In genomic region chr1:212774584-212774983, GRCh38 we compare ENCODE assay signal across 17 cellular contexts. TPM values are rescaled to one million over a fixed set of nuclear protein-coding genes. Genes with fewer than 3 reads are reported as not detected.
A peak's percentile ranks its signal among the peaks of the same experiment; 100 is the strongest.
DNase-seq lines count a peak whose midpoint lies in the region; ATAC-seq and TF ChIP-seq lines count a peak whose summit lies in the region.
"Had no signal": no experiment of that assay in that cellular context is flagged by ENCODE, and none has a peak within 500 bp of the region (broad histone marks: within the 10 kb centered on the region; RNA-seq: fewer than 3 reads in every experiment).

No MANE protein-coding gene starts in this region.

- POLR2A ChIA-PET in PC-3 (lab: Charles Lee; ENCODE audit: unreplicated experiment), result no interaction called here

- no peaks in the 10 kb centered on the region for H3K9me2 ChIP-seq in PC-3 (replicated peaks; ENCODE audit: low read length)

- H3K9ac ChIP-seq in PC-3 (ENCODE audit: low read length), result no peak overlapping the region
- H3K9ac ChIP-seq: KMS-11 had no signal

- no peak overlapping the region for H3K4me2 ChIP-seq in PC-3 (ENCODE audit: low read length)
- H3K4me2 ChIP-seq: KMS-11 had no signal

- H3K79me2 ChIP-seq in PC-3 (ENCODE audit: low read length), result no peaks in the 10 kb centered on the region

- CTCF ChIA-PET in PC-3 (lab: Charles Lee), result no interaction called here

- H3K4me1 ChIP-seq in right atrium auricular region, result no peaks in the 10 kb centered on the region
- no peaks in the 10 kb centered on the region for H3K4me1 ChIP-seq in PC-3 (ENCODE audit: insufficient read depth, low read length)
- H3K4me1 ChIP-seq in SJCRH30, result no peaks in the 10 kb centered on the region
- H3K4me1 ChIP-seq: SJSA1, tibial nerve had no signal

- H3K36me3 ChIP-seq in right atrium auricular region, result peaks cover 3% of the 10 kb centered on the region
- peaks cover 19% of the 10 kb centered on the region for H3K36me3 ChIP-seq in PC-3 (ENCODE audit: low read depth, low read length)
- H3K36me3 ChIP-seq in SJCRH30, result peaks cover 22% of the 10 kb centered on the region

- H2AFZ ChIP-seq in PC-3 (ENCODE audit: low read length), result no peak overlapping the region

- peak; percentile 47 for ATAC-seq in left ventricle myocardium superior
- no peak for ATAC-seq in PC-3
- no peak for ATAC-seq in HG02623 (IDR thresholded peaks at IDR 0.05; ENCODE audit: unreplicated experiment)
- ATAC-seq: HCT116 had no signal

- TF ChIP-seq CTCF in right atrium auricular region (IDR thresholded peaks at IDR 0.05) (no peak), PC-3 (conservative IDR thresholded peaks at IDR 0.05; ENCODE audit: low read depth, low read length) (no peak)

- peaks cover 0 to 10% of the 10 kb centered on the region in 2 donors for H3K9me3 ChIP-seq in right atrium auricular region
- H3K9me3 ChIP-seq in PC-3 (ENCODE audit: low read length), result peaks cover 8% of the 10 kb centered on the region; the same call in 1 of the 2 replicates
- H3K9me3 ChIP-seq in SJCRH30 (replicated peaks), result peaks cover 11% of the 10 kb centered on the region
- H3K9me3 ChIP-seq: SJSA1 had no signal

- BruUV-seq in PC-3 (replicated peaks; lab: Mats Ljungman, UMichigan), result no TSS peak

- H3K27me3 ChIP-seq in right atrium auricular region, result no peaks in the 10 kb centered on the region
- no peaks in the 10 kb centered on the region for H3K27me3 ChIP-seq in PC-3 (ENCODE audit: low read length)
- no peaks in the 10 kb centered on the region for H3K27me3 ChIP-seq in SJCRH30
- H3K27me3 ChIP-seq: SJSA1, tibial nerve had no signal

- H3K27ac ChIP-seq in right atrium auricular region (no peak overlapping the region), PC-3 (ENCODE audit: low read length) (no peak overlapping the region), SJCRH30 (no peak overlapping the region)
- H3K27ac ChIP-seq: KMS-11, SJSA1, tibial nerve had no signal

- no peaks in the 10 kb centered on the region for H4K20me1 ChIP-seq in PC-3 (ENCODE audit: low read length)

- H3K4me3 ChIP-seq in right atrium auricular region (no peak overlapping the region), PC-3 (ENCODE audit: low read length) (no peak overlapping the region), SJCRH30 (no peak overlapping the region)
- H3K4me3 ChIP-seq: SJSA1, tibial nerve had no signal

- DNase-seq in left ventricle myocardium superior (no peak), right atrium auricular region (ENCODE audit: low spot score) (no peak), PC-3 (peak; percentile 30), dermis blood vessel endothelial cell (peak; percentile 68), superior temporal gyrus (ENCODE audit: extremely low spot score) (peak; percentile 44), NCI-H1417 (lab: John Stamatoyannopoulos, UW) (no peak), SJCRH30 (no peak)
- DNase-seq: activated CD4-positive, alpha-beta T cell treated with anti-CD3 and anti-CD28 coated beads, Interleukin-2, amount 10 ng/mL, durations not matched to agents 7 days and 5 days; activated naive CD4-positive, alpha-beta T cell treated with anti-CD3 and anti-CD28 coated beads, Interleukin-2, amount 10 ng/mL, durations not matched to agents 7 days and 5 days; effector memory CD4-positive, alpha-beta T cell; hypothalamus; NCI-H226 had no signal

- intact Hi-C loops in left ventricle myocardium superior (cut with micrococcal nuclease) (loop anchor here (10.0 kb wide), 1 partner anchor 110 kb away; no protein-coding TSS in a partner anchor), PC-3 (cut with micrococcal nuclease) (no loop called here)

- no peaks in the 10 kb centered on the region for H3F3A ChIP-seq in PC-3 (ENCODE audit: low read length, unreplicated experiment)

RNA-seq across cellular contexts. Expression of gene NSL1, which starts 17.0 kb away (rescaled TPM):
- total RNA-seq in left ventricle myocardium superior, result 25.5 TPM
- 10 to 100 TPM; 28.2 to 46.1 TPM for total RNA-seq in right atrium auricular region
- 37.3 and 56.1 TPM in 2 replicates for total RNA-seq in PC-3 (2014; rRNA removed)
- 41.7 and 50.6 TPM in 2 replicates for total RNA-seq in dermis blood vessel endothelial cell
- 72.1 and 76.7 TPM in 2 replicates for total RNA-seq in SJCRH30 (2014; rRNA removed; shearing (Covaris generic))

RNA-seq across cellular contexts. Expression of gene TATDN3, which starts 17.1 kb away (rescaled TPM):
- 21.3 TPM for total RNA-seq in left ventricle myocardium superior
- 10 to 100 TPM; 12.6 to 39.6 TPM for total RNA-seq in right atrium auricular region
- 8.8 and 12.7 TPM in 2 replicates for total RNA-seq in PC-3 (2014; rRNA removed)
- 7.8 and 12.1 TPM in 2 replicates for total RNA-seq in dermis blood vessel endothelial cell
- total RNA-seq in SJCRH30 (2014; rRNA removed; shearing (Covaris generic)), result 9.0 and 9.2 TPM in 2 replicates

Comparison
In these comparisons a context has a peak if more than half of its experiments do, and no peak if none do; other contexts are left out.
1. DNase-seq: peak in PC-3 (single experiment), dermis blood vessel endothelial cell (single experiment) and superior temporal gyrus (single experiment); none in left ventricle myocardium superior (single experiment), right atrium auricular region (single experiment), NCI-H1417 (0 of 3) and SJCRH30 (0 of 2).